In the genomic region with DNA sequence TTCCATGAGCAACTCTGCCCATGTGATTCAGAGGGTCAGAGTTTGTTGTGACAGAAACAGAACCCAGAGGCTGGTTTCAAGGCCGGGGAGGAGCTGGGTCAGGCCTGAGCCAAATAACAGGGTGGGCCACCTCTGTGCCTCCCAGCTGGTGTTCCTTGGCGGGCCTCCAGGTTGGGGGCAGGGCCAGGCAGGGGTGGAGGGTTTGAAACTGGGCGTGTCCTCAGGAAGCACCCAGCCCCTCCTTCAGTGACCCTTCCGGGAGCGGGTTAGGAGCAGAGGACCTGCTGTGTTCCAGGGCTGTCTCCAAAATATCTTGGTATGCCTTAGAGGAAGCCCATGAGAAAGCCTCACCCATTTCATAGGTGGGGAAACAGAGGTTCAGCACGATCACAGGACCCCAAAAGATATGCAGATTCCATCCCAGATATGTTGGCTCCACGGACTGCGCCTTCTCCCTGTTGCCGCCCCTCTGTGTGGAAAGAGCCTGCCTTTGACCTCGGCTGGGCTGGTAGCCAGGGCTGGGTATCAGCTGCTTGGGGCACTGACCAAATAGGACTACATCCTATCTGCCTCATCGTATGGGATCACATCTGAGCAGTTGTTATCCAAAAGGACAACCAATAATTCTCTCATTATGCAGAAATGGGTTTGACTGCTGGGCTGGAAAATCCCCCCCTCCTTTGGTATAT, we compare ENCODE assay signal across 1 cellular context.
A peak's percentile ranks its signal among the peaks of the same experiment; 100 is the strongest.
TF ChIP-seq lines count a peak whose summit lies in the region.

No MANE protein-coding gene starts in this region.

TF ChIP-seq in liver, 16 proteins besides CTCF, POLR2A, EP300 and RAD21:
- no peak for TF ChIP-seq FOXA2 (IDR thresholded peaks at IDR 0.05)
- TF ChIP-seq, protein P1, sequence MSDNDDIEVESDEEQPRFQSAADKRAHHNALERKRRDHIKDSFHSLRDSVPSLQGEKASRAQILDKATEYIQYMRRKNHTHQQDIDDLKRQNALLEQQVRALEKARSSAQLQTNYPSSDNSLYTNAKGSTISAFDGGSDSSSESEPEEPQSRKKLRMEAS (IDR thresholded peaks at IDR 0.05) = no peak
- peak; percentile 43 to 45 for TF ChIP-seq HNF4A (conservative IDR thresholded peaks at IDR 0.05)
- TF ChIP-seq NR2F2 (IDR thresholded peaks at IDR 0.05) = peak; percentile 1
- peak; percentile 41 to 52 for TF ChIP-seq RXRA (IDR thresholded peaks at IDR 0.05)
